In the genomic region with DNA sequence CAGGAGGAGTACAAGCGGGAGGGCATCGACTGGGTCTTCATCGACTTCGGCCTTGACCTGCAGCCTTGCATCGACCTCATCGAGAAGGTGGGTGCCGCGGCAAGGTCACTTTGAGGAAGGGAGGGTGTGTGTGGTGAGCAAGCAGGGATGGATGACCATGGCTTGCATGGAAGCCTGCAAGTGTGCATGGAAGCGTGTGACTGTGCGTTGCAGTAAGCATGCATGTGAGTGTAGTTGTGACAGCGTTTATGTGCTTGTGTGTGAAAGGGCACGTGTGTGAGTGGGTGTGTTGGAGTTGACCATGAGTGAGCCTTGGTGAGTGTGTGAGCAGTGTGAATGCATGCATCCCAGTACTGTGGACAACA, we compare ENCODE assay signal across 26 cellular contexts. TPM values are rescaled to one million over a fixed set of nuclear protein-coding genes. Genes with fewer than 3 reads are reported as not detected.
DNase-seq lines count a peak whose midpoint lies in the region; ATAC-seq, FAIRE-seq and TF ChIP-seq lines count a peak whose summit lies in the region.
"Had no signal": no experiment of that assay in that cellular context is flagged by ENCODE, and none has a peak within 500 bp of the region (broad histone marks: within the 10 kb centered on the region; RNA-seq: fewer than 3 reads in every experiment).

No MANE protein-coding gene starts in this region.

- no peaks in the 10 kb centered on the region for H4K20me1 ChIP-seq in HepG2 (ENCODE audit: insufficient read depth, low read length)

- TF ChIP-seq CTCF in left ventricle myocardium inferior (IDR thresholded peaks at IDR 0.05; ENCODE audit: borderline replicate concordance) (no peak), HepG2 (CRISPR knock-in tag; IDR thresholded peaks at IDR 0.05) (peak; percentile 4; the same call in 1 of the 2 replicates)

- H3K36me3 ChIP-seq in left ventricle myocardium inferior (peaks cover 53% of the 10 kb centered on the region), HepG2 (replicated peaks in 1 of 2; ENCODE audit: control insufficient read depth in 1 of 2, insufficient read depth in 2 of 2, low read length in 2 of 2) (no peaks in the 10 kb centered on the region)

- H3K9me3 ChIP-seq in left ventricle myocardium inferior (replicated peaks), result no peaks in the 10 kb centered on the region
- no peaks in the 10 kb centered on the region for H3K9me3 ChIP-seq in HepG2 (ENCODE audit: low read length)
- H3K9me3 ChIP-seq: sigmoid colon had no signal

- DNase-seq in left ventricle myocardium inferior (no peak), Right ventricle myocardium superior (no peak), HepG2 (ENCODE audit: low spot score) (no peak), RCC 7860 (ENCODE audit: low spot score) (no peak), T-cell (no peak), KG1 (lab: John Stamatoyannopoulos, UW) (no peak)
- DNase-seq: activated CD4-positive, alpha-beta T cell treated with anti-CD3 and anti-CD28 coated beads for 36 hours; activated naive CD4-positive, alpha-beta T cell treated with anti-CD3 and anti-CD28 coated beads for 36 hours; activated T-cell treated with anti-CD3 and anti-CD28 coated beads, Interleukin-2, amount 50 U/mL, for 4 hours; COR-L47; effector CD4-positive, alpha-beta T cell; erythroblast; GOT3; mesendoderm; naive B cell; NCI-H146; NCI-H748 treated with DMSO at 0.1 percent for 48 hours; sigmoid colon; stimulated activated CD4-positive, alpha-beta T cell treated with anti-CD3 and anti-CD28 coated beads, Interleukin-15, amount 100 ng/mL, for 24 hours had no signal

- CTCF ChIA-PET in HepG2 (lab: Yijun Ruan, JAX; ENCODE audit: low intra/inter-chr PET ratio, low total read pairs), result no interaction called here
- CTCF ChIA-PET in T-cell (lab: Charles Lee), result no interaction called here

- intact Hi-C loops in left ventricle myocardium inferior (cut with micrococcal nuclease) (no loop called here), Right ventricle myocardium superior (cut with DNase I) (no loop called here), HepG2 (cut with micrococcal nuclease; ENCODE audit: unreplicated experiment) (no loop called here)

- H3K4me1 Mint-ChIP-seq in T-cell, result no peaks in the 10 kb centered on the region
- H3K4me1 Mint-ChIP-seq: activated CD4-positive, alpha-beta T cell treated with anti-CD3 and anti-CD28 coated beads for 36 hours had no signal

- no peak for FAIRE-seq in HepG2 (lab: Jason Lieb, UNC)
- no peak for FAIRE-seq in RCC 7860 (lab: Jason Lieb, UNC)
- FAIRE-seq: TTC549, urothelium cell line had no signal

- no peaks in the 10 kb centered on the region for H3K27me3 ChIP-seq in left ventricle myocardium inferior (ENCODE audit: low read depth)
- H3K27me3 ChIP-seq in HepG2 (ENCODE audit: control insufficient read depth in 1 of 2, insufficient read depth in 2 of 2, low read length in 2 of 2), result peaks cover 28 to 43% of the 10 kb centered on the region in 2 experiments

- peak overlapping the region; percentile 93 for H3K27ac ChIP-seq in left ventricle myocardium inferior (replicated peaks)
- H3K27ac ChIP-seq in cingulate gyrus (ENCODE audit: low read depth, low read length), result peak overlapping the region; percentile 1
- H3K27ac ChIP-seq in HepG2 (ENCODE audit: extremely low read length, insufficient read depth, low read length), result no peak overlapping the region
- H3K27ac ChIP-seq in temporal lobe (ENCODE audit: low read depth, low read length), result peak overlapping the region; percentile 62
- H3K27ac ChIP-seq: HL-60, sigmoid colon had no signal

- H3K27me3 Mint-ChIP-seq in T-cell, result peaks cover 0 to 8% of the 10 kb centered on the region in 2 donors

- BruUV-seq in HepG2 (replicated peaks; lab: Mats Ljungman, UMichigan), result no TSS peak

- TF ChIP-seq EP300 in HepG2 (IDR thresholded peaks at IDR 0.05; ENCODE audit: low read depth in 2 of 2, low read length in 2 of 2), result no peak
- no peak for TF ChIP-seq EP300 in HepG2 (CRISPR knock-in tag; IDR thresholded peaks at IDR 0.05; ENCODE audit: borderline replicate concordance)

- H3K27ac Mint-ChIP-seq in T-cell, result peak overlapping the region in 1 of 2 donors; percentile 79
- H3K27ac Mint-ChIP-seq: activated CD4-positive, alpha-beta T cell treated with anti-CD3 and anti-CD28 coated beads for 36 hours; activated naive CD4-positive, alpha-beta T cell treated with anti-CD3 and anti-CD28 coated beads for 36 hours had no signal

- H2AFZ ChIP-seq in HepG2 (ENCODE audit: low read length), result no peak overlapping the region

- H3K4me3 Mint-ChIP-seq in T-cell, result no peak overlapping the region
- H3K4me3 Mint-ChIP-seq: activated CD4-positive, alpha-beta T cell treated with anti-CD3 and anti-CD28 coated beads for 36 hours; activated naive CD4-positive, alpha-beta T cell treated with anti-CD3 and anti-CD28 coated beads for 36 hours; activated T-cell treated with anti-CD3 and anti-CD28 coated beads, Interleukin-2, amount 50 U/mL, for 4 hours; central memory CD8-positive, alpha-beta T cell; naive B cell had no signal

- in situ Hi-C loops in HepG2 (cut with HindIII; ENCODE audit: extremely low pct_ligation_motif_present, low pct_unique_long_range_greater_than_20kb), result no loop called here

- TF ChIP-seq POLR2A in HepG2 (IDR thresholded peaks at IDR 0.05; ENCODE audit: insufficient read depth in 1 of 2, low read depth in 2 of 2, low read length in 2 of 2), result peak in 1 of 2 experiments; percentile 51; a peak in 1 of 4 replicates

- no peak for ATAC-seq in Right ventricle myocardium superior (ENCODE audit: poor library complexity)
- ATAC-seq in HepG2, result no peak
- no peak for ATAC-seq in T-cell (replicated peaks in 1 of 4)
- ATAC-seq: activated CD4-positive, alpha-beta T cell treated with anti-CD3 and anti-CD28 coated beads for 36 hours; activated T-cell treated with anti-CD3 and anti-CD28 coated beads, Interleukin-2, amount 50 U/mL, for 4 hours had no signal

- POLR2A ChIA-PET in HepG2 (lab: Yijun Ruan, JAX) (no interaction called here), T-cell (lab: Charles Lee) (no interaction called here)

- no peak overlapping the region for H3K4me2 ChIP-seq in HepG2 (ENCODE audit: low read depth, low read length)

- no peak overlapping the region for H3K9ac ChIP-seq in HepG2 (ENCODE audit: insufficient read depth, low read depth, low read length)

- no peak for TF ChIP-seq RAD21 in HepG2 (CRISPR knock-in tag; IDR thresholded peaks at IDR 0.05)

- H3K4me3 ChIP-seq in left ventricle myocardium inferior (peak overlapping the region; percentile 45), HepG2 (replicated peaks in 1 of 3; ENCODE audit: insufficient read depth in 1 of 3, low read depth in 2 of 3, low read length in 3 of 3) (no peak overlapping the region)
- H3K4me3 ChIP-seq: sigmoid colon had no signal

- H3K79me2 ChIP-seq in HepG2 (ENCODE audit: insufficient read depth, low read length), result no peaks in the 10 kb centered on the region

- H3K9me3 Mint-ChIP-seq in T-cell, result no peaks in the 10 kb centered on the region
- H3K9me3 Mint-ChIP-seq: activated naive CD4-positive, alpha-beta T cell treated with anti-CD3 and anti-CD28 coated beads for 36 hours; activated T-cell treated with anti-CD3 and anti-CD28 coated beads, Interleukin-2, amount 50 U/mL, for 4 hours; central memory CD8-positive, alpha-beta T cell; naive B cell had no signal

- H3K4me1 ChIP-seq in left ventricle myocardium inferior (peaks cover 95% of the 10 kb centered on the region), HepG2 (ENCODE audit: insufficient read depth, low read length) (peaks cover 13% of the 10 kb centered on the region)
- H3K4me1 ChIP-seq: sigmoid colon had no signal

- WGBS in HepG2 (ENCODE audit: low lambda C conversion rate), result 63% methylated on average over 12 of the region's 12 CpGs

- H3K36me3 Mint-ChIP-seq in T-cell, result no peaks in the 10 kb centered on the region
- H3K36me3 Mint-ChIP-seq: naive B cell had no signal

RNA-seq across cellular contexts. Expression of a gene that starts 32.5 kb away (rescaled TPM):
- total RNA-seq in left ventricle myocardium inferior (253 TPM), Right ventricle myocardium superior (222 TPM), HepG2 (2016; rRNA removed; fragmentation: Illumina TruSeq; extraction: Trizol) (0.18 and 0.20 TPM in 2 replicates), temporal lobe (under 0.01 TPM), T-cell (under 1 TPM; 0.48 to 0.76 (median 0.67) TPM)
- total RNA-seq in HepG2 (2016; cell fraction: cytosol; rRNA removed; fragmentation: Illumina TruSeq; extraction: Trizol; ENCODE audit: low read depth), result 0.20 TPM in 1 of 2 replicates, not detected in the other
- total RNA-seq in HepG2 (2016; cell fraction: insoluble cytoplasmic fraction; rRNA removed; fragmentation: Illumina TruSeq; extraction: Trizol), result 0.19 TPM in 1 of 2 replicates, not detected in the other
- 0.14 and 0.25 TPM in 2 replicates for total RNA-seq in HepG2 (2016; cell fraction: membrane; rRNA removed; fragmentation: Illumina TruSeq; extraction: Trizol)
- total RNA-seq in HepG2 (2016; cell fraction: nucleus; rRNA removed; fragmentation: Illumina TruSeq; extraction: Trizol), result 0.50 and 0.93 TPM in 2 replicates
- 0.05 and 0.17 TPM in 2 replicates for polyA plus RNA-seq in HepG2 (2011; rRNA removed)
- polyA plus RNA-seq in HepG2 (2011; cell fraction: cytosol; rRNA removed), result 0.03 and 0.04 TPM in 2 replicates
- polyA plus RNA-seq in HepG2 (2011; cell fraction: nucleus; rRNA removed), result 0.80 and 0.90 TPM in 2 replicates
- 0.51 and 0.55 TPM in 2 replicates for polyA plus RNA-seq in HepG2 (2012)
- polyA plus RNA-seq in HepG2 (2016; cell fraction: cytosol; fragmentation: Illumina TruSeq; extraction: Trizol; ENCODE audit: low read depth), result 0.02 and 0.24 TPM in 2 replicates
- 0.23 and 0.37 TPM in 2 replicates for polyA plus RNA-seq in HepG2 (2016; cell fraction: insoluble cytoplasmic fraction; fragmentation: Illumina TruSeq; extraction: Trizol; ENCODE audit: low read depth)
- 0.21 and 0.32 TPM in 2 replicates for polyA plus RNA-seq in HepG2 (2016; cell fraction: membrane; fragmentation: Illumina TruSeq; extraction: Trizol; ENCODE audit: low read depth)
- polyA plus RNA-seq in HepG2 (2016; cell fraction: nucleus; fragmentation: Illumina TruSeq; extraction: Trizol; ENCODE audit: insufficient read depth, low read depth), result 0.96 and 2.1 TPM in 2 replicates
- polyA minus RNA-seq in HepG2 (2011; rRNA and poly(A)+ RNA removed; ENCODE audit: low replicate concordance), result 0.09 TPM in 1 of 2 replicates, not detected in the other
- polyA minus RNA-seq in HepG2 (2011; cell fraction: cytosol; rRNA and poly(A)+ RNA removed), result not detected in 2 replicates
- 0.13 and 0.50 TPM in 2 replicates for polyA minus RNA-seq in HepG2 (2011; cell fraction: nucleus; rRNA and poly(A)+ RNA removed)
- total RNA-seq: glomerular endothelial cell had no signal

RNA-seq across cellular contexts. Expression of a gene that starts 32.6 kb away (rescaled TPM):
- total RNA-seq in left ventricle myocardium inferior, result 17.2 TPM
- 15.7 TPM for total RNA-seq in Right ventricle myocardium superior
- 102 and 107 TPM in 2 replicates for total RNA-seq in HepG2 (2016; rRNA removed; fragmentation: Illumina TruSeq; extraction: Trizol)
- total RNA-seq in HepG2 (2016; cell fraction: cytosol; rRNA removed; fragmentation: Illumina TruSeq; extraction: Trizol; ENCODE audit: low read depth), result 24.0 and 24.9 TPM in 2 replicates
- total RNA-seq in HepG2 (2016; cell fraction: insoluble cytoplasmic fraction; rRNA removed; fragmentation: Illumina TruSeq; extraction: Trizol), result 101 and 108 TPM in 2 replicates
- 34.7 and 36.9 TPM in 2 replicates for total RNA-seq in HepG2 (2016; cell fraction: membrane; rRNA removed; fragmentation: Illumina TruSeq; extraction: Trizol)
- total RNA-seq in HepG2 (2016; cell fraction: nucleus; rRNA removed; fragmentation: Illumina TruSeq; extraction: Trizol), result 65.3 and 66.8 TPM in 2 replicates
- polyA plus RNA-seq in HepG2 (2011; rRNA removed), result 74.1 and 80.1 TPM in 2 replicates
- 61.4 and 72.0 TPM in 2 replicates for polyA plus RNA-seq in HepG2 (2011; cell fraction: cytosol; rRNA removed)
- polyA plus RNA-seq in HepG2 (2011; cell fraction: nucleus; rRNA removed), result 134 and 148 TPM in 2 replicates
- 34.1 and 41.6 TPM in 2 replicates for polyA plus RNA-seq in HepG2 (2012)
- polyA plus RNA-seq in HepG2 (2016; cell fraction: cytosol; fragmentation: Illumina TruSeq; extraction: Trizol; ENCODE audit: low read depth), result 19.2 and 19.4 TPM in 2 replicates
- 102 and 104 TPM in 2 replicates for polyA plus RNA-seq in HepG2 (2016; cell fraction: insoluble cytoplasmic fraction; fragmentation: Illumina TruSeq; extraction: Trizol; ENCODE audit: low read depth)
- 24.4 and 27.0 TPM in 2 replicates for polyA plus RNA-seq in HepG2 (2016; cell fraction: membrane; fragmentation: Illumina TruSeq; extraction: Trizol; ENCODE audit: low read depth)
- 106 and 116 TPM in 2 replicates for polyA plus RNA-seq in HepG2 (2016; cell fraction: nucleus; fragmentation: Illumina TruSeq; extraction: Trizol; ENCODE audit: insufficient read depth, low read depth)
- polyA minus RNA-seq in HepG2 (2011; rRNA and poly(A)+ RNA removed; ENCODE audit: low replicate concordance), result 86.0 and 125 TPM in 2 replicates
- polyA minus RNA-seq in HepG2 (2011; cell fraction: cytosol; rRNA and poly(A)+ RNA removed), result 23.0 and 28.1 TPM in 2 replicates
- polyA minus RNA-seq in HepG2 (2011; cell fraction: nucleus; rRNA and poly(A)+ RNA removed), result 65.4 and 67.3 TPM in 2 replicates
- total RNA-seq in temporal lobe, result 22.6 TPM
- 10 to 100 TPM; 29.4 to 45.9 (median 42.3) TPM for total RNA-seq in T-cell

Comparison
In these comparisons a context has a peak if more than half of its experiments do, and no peak if none do; other contexts are left out.
1. RNA of a gene that starts 32.5 kb away (total RNA-seq): 253 TPM in left ventricle myocardium inferior (single experiment) and 222 TPM in Right ventricle myocardium superior (single experiment); 0.48 to 0.76 TPM in T-cell, 0.14 to 0.93 TPM in HepG2 and under 0.01 TPM in temporal lobe (single experiment); every median in the first group is over 100 times any median in the second.